In the genomic region with DNA sequence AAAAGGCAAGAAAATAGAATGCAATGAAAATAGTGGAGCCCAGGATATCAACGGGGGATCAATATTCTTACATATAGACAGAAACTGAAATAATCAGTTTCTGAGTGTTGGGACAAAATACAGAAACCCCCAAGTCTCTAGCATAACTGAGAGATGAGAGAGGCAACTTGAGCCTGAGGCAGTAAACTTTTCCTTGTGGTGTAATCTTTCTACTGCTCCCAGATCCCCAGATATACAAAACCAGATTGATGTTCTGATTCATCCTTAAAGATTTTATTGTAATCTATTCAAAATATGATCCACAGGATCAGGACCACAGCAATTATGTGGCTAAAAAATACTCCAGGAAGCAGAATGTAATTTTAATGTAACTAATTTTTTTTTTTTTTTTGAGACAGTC, we compare ENCODE assay signal across 28 cellular contexts.
DNase-seq lines count a peak whose midpoint lies in the region; ATAC-seq and TF ChIP-seq lines count a peak whose summit lies in the region.
"Had no signal": no experiment of that assay in that cellular context is flagged by ENCODE, and none has a peak within 500 bp of the region (broad histone marks: within the 10 kb centered on the region; RNA-seq: fewer than 3 reads in every experiment).

No MANE protein-coding gene starts in this region.

- H3K9me3 Mint-ChIP-seq in HFFc6: peaks cover 6% of the 10 kb centered on the region; the same call in 1 of the 2 replicates

- ATAC-seq in HG03432 (IDR thresholded peaks at IDR 0.05; ENCODE audit: unreplicated experiment): no peak
- ATAC-seq in HG03039 (IDR thresholded peaks at IDR 0.05; ENCODE audit: unreplicated experiment): no peak
- ATAC-seq: activated CD4-positive, alpha-beta T cell treated with anti-CD3 and anti-CD28 coated beads for 36 hours; activated CD8-positive, alpha-beta T cell treated with anti-CD3 and anti-CD28 coated beads, Interleukin-2, amount 10 ng/mL, durations not matched to agents 7 days and 5 days; activated naive CD4-positive, alpha-beta T cell treated with anti-CD3 and anti-CD28 coated beads, Interleukin-2, amount 50 U/mL, for 72 hours; body of pancreas had no signal

- H3K27me3 Mint-ChIP-seq in HFFc6 (ENCODE audit: insufficient read depth): no peaks in the 10 kb centered on the region
- H3K27me3 Mint-ChIP-seq: activated CD4-positive, alpha-beta T cell treated with anti-CD3 and anti-CD28 coated beads for 36 hours; CD4-positive, CD25-positive, alpha-beta regulatory T cell; naive B cell had no signal

- no peak overlapping the region for H3K27ac Mint-ChIP-seq in HFFc6
- H3K27ac Mint-ChIP-seq: activated CD4-positive, alpha-beta T cell treated with anti-CD3 and anti-CD28 coated beads for 36 hours; activated CD8-positive, alpha-beta T cell treated with anti-CD3 and anti-CD28 coated beads, Interleukin-2, amount 10 ng/mL, durations not matched to agents 7 days and 5 days; activated naive CD4-positive, alpha-beta T cell treated with anti-CD3 and anti-CD28 coated beads, Interleukin-2, amount 50 U/mL, for 72 hours; CD4-positive, CD25-positive, alpha-beta regulatory T cell; H9; mesothelial cell of epicardium; naive B cell had no signal

- CTCF ChIA-PET in HEK293T (lab: Yijun Ruan, JAX): no interaction called here

- TF ChIP-seq CTCF in AG10803 (conservative IDR thresholded peaks at IDR 0.05; ENCODE audit: low read length) (no peak), HFFc6 (IDR thresholded peaks at IDR 0.05) (no peak), foreskin fibroblast (IDR thresholded peaks at IDR 0.05; ENCODE audit: low read depth, low read length) (no peak)

- no peaks in the 10 kb centered on the region; the same call in 1 of the 2 replicates for H3K36me3 Mint-ChIP-seq in HFFc6 (ENCODE audit: low read depth)
- H3K36me3 Mint-ChIP-seq: CD4-positive, CD25-positive, alpha-beta regulatory T cell; naive B cell had no signal

- DNase-seq in AG10803 (ENCODE audit: low read depth) (peak; percentile 19), HFFc6 (peak; percentile 68), amniotic stem cell (lab: John Stamatoyannopoulos, UW) (peak; percentile 35), foreskin fibroblast (peak; percentile 32 to 73), HEK293T (ENCODE audit: extremely low spot score) (no peak), GM19238 (ENCODE audit: insufficient read length, low spot score) (no peak)
- DNase-seq: activated CD4-positive, alpha-beta T cell treated with anti-CD3 and anti-CD28 coated beads for 36 hours; activated CD8-positive, alpha-beta T cell treated with anti-CD3 and anti-CD28 coated beads, Interleukin-2, amount 10 ng/mL, durations not matched to agents 7 days and 5 days; activated T-cell treated with anti-CD3 and anti-CD28 coated beads for 4 hours; body of pancreas; CD4-positive, CD25-positive, alpha-beta regulatory T cell; DND-41; dorsolateral prefrontal cortex; H9; head of caudate nucleus; Karpas-422; kidney; naive B cell; NCI-H1694 treated with DMSO at 0.1 percent for 48 hours; NCI-H524 treated with DMSO at 0.1 percent for 48 hours; nucleus accumbens; SHP77; stimulated activated CD8-positive, alpha-beta memory T cell treated with anti-CD3 and anti-CD28 coated beads, Interleukin-4, amount 100 ng/mL, for 48 hours; tibial artery had no signal

- H3K4me3 ChIP-seq in AG10803 (ENCODE audit: low read length): no peak overlapping the region
- H3K4me3 ChIP-seq in foreskin fibroblast (ENCODE audit: low read depth in 1 of 2, low read length in 2 of 2): no peak overlapping the region
- H3K4me3 ChIP-seq: body of pancreas, dorsolateral prefrontal cortex, tibial artery had no signal

- H3K4me1 Mint-ChIP-seq in HFFc6 (ENCODE audit: low read depth): peaks cover 26% of the 10 kb centered on the region
- H3K4me1 Mint-ChIP-seq: activated CD4-positive, alpha-beta T cell treated with anti-CD3 and anti-CD28 coated beads for 36 hours; CD4-positive, CD25-positive, alpha-beta regulatory T cell; H9; naive B cell had no signal

- POLR2A ChIA-PET in HEK293T (lab: Yijun Ruan, JAX): no interaction called here

- no peak overlapping the region for H3K4me3 Mint-ChIP-seq in HFFc6
- H3K4me3 Mint-ChIP-seq: activated CD4-positive, alpha-beta T cell treated with anti-CD3 and anti-CD28 coated beads for 36 hours; activated CD8-positive, alpha-beta T cell treated with anti-CD3 and anti-CD28 coated beads, Interleukin-2, amount 10 ng/mL, durations not matched to agents 7 days and 5 days; CD4-positive, CD25-positive, alpha-beta regulatory T cell; H9; mesothelial cell of epicardium had no signal

TF ChIP-seq in HEK293T, 16 proteins besides CTCF, POLR2A, EP300 and RAD21:
- no peak for TF ChIP-seq SP1 (IDR thresholded peaks at IDR 0.05)

Comparison
In these comparisons a context has a peak if more than half of its experiments do, and no peak if none do; other contexts are left out.
1. DNase-seq: peak in AG10803 (single experiment), HFFc6 (single experiment), amniotic stem cell (single experiment) and foreskin fibroblast (2 of 2); none in HEK293T (single experiment) and GM19238 (single experiment).